In genomic region chr11:123773959-123774358, GRCh38 we compare ENCODE assay signal across 23 cellular contexts. TPM values are rescaled to one million over a fixed set of nuclear protein-coding genes. Genes with fewer than 3 reads are reported as not detected.
"Had no signal": no experiment of that assay in that cellular context is flagged by ENCODE, and none has a peak within 500 bp of the region (broad histone marks: within the 10 kb centered on the region; RNA-seq: fewer than 3 reads in every experiment).

No MANE protein-coding gene starts in this region.

- H3K27me3 ChIP-seq: colonic mucosa had no signal

- DNase-seq: activated B cell treated with CpG ODN at 0.5 μM for 24 hours; activated CD4-positive, alpha-beta memory T cell treated with anti-CD3 and anti-CD28 coated beads, Interleukin-2, amount 10 ng/mL, durations not matched to agents 7 days and 5 days; activated CD4-positive, alpha-beta T cell treated with anti-CD3 and anti-CD28 coated beads, Interleukin-2, amount 50 U/mL, for 1 hour; activated CD8-positive, alpha-beta memory T cell treated with anti-CD3 and anti-CD28 coated beads, Interleukin-2, amount 50 U/mL, for 4 hours; activated gamma-delta T cell treated with Interleukin-2 at 50 U/mL for 16 hours; activated naive CD4-positive, alpha-beta T cell treated with anti-CD3 and anti-CD28 coated beads, Interleukin-2, amount 10 ng/mL, durations not matched to agents 7 days and 5 days; activated naive CD8-positive, alpha-beta T cell treated with anti-CD3 and anti-CD28 coated beads for 36 hours; activated T-cell treated with anti-CD3 and anti-CD28 coated beads, Interleukin-2, amount 50 U/mL, for 72 hours; anterior cingulate cortex; cerebellar nuclear complex; colonic mucosa; NCI-H1092; NCI-H1417; NCI-H2029; NCI-H2107; NCI-H345; NCI-H510A; NCI-H526 treated with DMSO at 0.1 percent for 48 hours; NCI-H82; SIG-M5; T-helper 17 cell; T-helper 9 cell had no signal

- H3K9me3 ChIP-seq: colonic mucosa had no signal

- H3K4me1 ChIP-seq: colonic mucosa had no signal

- H3K36me3 ChIP-seq: colonic mucosa had no signal

- H3K27ac ChIP-seq: colonic mucosa had no signal

- ATAC-seq: activated T-cell treated with anti-CD3 and anti-CD28 coated beads, Interleukin-2, amount 50 U/mL, for 72 hours; T-helper 17 cell had no signal

- H3K4me3 ChIP-seq: colonic mucosa had no signal

RNA-seq across cellular contexts. Expression of gene OR6X1, which starts 19.6 kb away (rescaled TPM):
- polyA plus RNA-seq: adipose tissue had no signal

RNA-seq across cellular contexts. Expression of gene OR6M1, which starts 32.2 kb away (rescaled TPM):
- polyA plus RNA-seq: adipose tissue had no signal
